12 cellular contexts compared by ENCODE assay signal in genomic region chr14:51298895-51299294, GRCh38. TPM values are rescaled to one million over a fixed set of nuclear protein-coding genes. Genes with fewer than 3 reads are reported as not detected.
DNase-seq lines count a peak whose midpoint lies in the region; ATAC-seq, FAIRE-seq and TF ChIP-seq lines count a peak whose summit lies in the region.
"Had no signal": no experiment of that assay in that cellular context is flagged by ENCODE, and none has a peak within 500 bp of the region (broad histone marks: within the 10 kb centered on the region; RNA-seq: fewer than 3 reads in every experiment).

No MANE protein-coding gene starts in this region.

- TF ChIP-seq POLR2A in GM12891 (IDR thresholded peaks at IDR 0.05; ENCODE audit: low read depth, low read length), result no peak

- intact Hi-C loops in activated CD4-positive, alpha-beta memory T cell treated with anti-CD3 and anti-CD28 coated beads for 36 hours (cut with micrococcal nuclease), result loop anchor here (5.0 kb wide), 1 partner anchor 483 kb away; no protein-coding TSS in a partner anchor

- CTCF ChIA-PET in activated CD4-positive, alpha-beta memory T cell treated with anti-CD3 and anti-CD28 coated beads for 36 hours (lab: Charles Lee), result interaction anchor here (1.9 kb wide), 1 partner anchor 15 kb away, joined by 9 read pairs; no protein-coding TSS in a partner anchor

- ATAC-seq in activated CD4-positive, CD25-positive, alpha-beta regulatory T cell treated with anti-CD3 and anti-CD28 coated beads, Interleukin-2, amount 50 U/mL, for 24 hours, result peak; percentile 74 to 86
- peak; percentile 57 for ATAC-seq in GM21717 (IDR thresholded peaks at IDR 0.05; ENCODE audit: unreplicated experiment)
- no peak for ATAC-seq in left lobe of liver
- ATAC-seq: Panc1 had no signal

- H3K27ac Mint-ChIP-seq in activated CD4-positive, alpha-beta memory T cell treated with anti-CD3 and anti-CD28 coated beads for 36 hours, result peak overlapping the region; percentile 49

- no peak for FAIRE-seq in GM12891 (lab: Jason Lieb, UNC)
- FAIRE-seq: A204.1 had no signal

- no peak overlapping the region for H3K4me3 Mint-ChIP-seq in activated CD4-positive, alpha-beta memory T cell treated with anti-CD3 and anti-CD28 coated beads for 36 hours

- H3K9me3 Mint-ChIP-seq in activated CD4-positive, alpha-beta memory T cell treated with anti-CD3 and anti-CD28 coated beads for 36 hours, result no peaks in the 10 kb centered on the region

- peaks cover 2% of the 10 kb centered on the region for H3K27me3 Mint-ChIP-seq in activated CD4-positive, alpha-beta memory T cell treated with anti-CD3 and anti-CD28 coated beads for 36 hours

- peaks cover 12% of the 10 kb centered on the region for H3K4me1 Mint-ChIP-seq in activated CD4-positive, alpha-beta memory T cell treated with anti-CD3 and anti-CD28 coated beads for 36 hours (ENCODE audit: low read depth)

- H3K36me3 Mint-ChIP-seq in activated CD4-positive, alpha-beta memory T cell treated with anti-CD3 and anti-CD28 coated beads for 36 hours, result no peaks in the 10 kb centered on the region

- no peak for DNase-seq in activated CD4-positive, CD25-positive, alpha-beta regulatory T cell treated with anti-CD3 and anti-CD28 coated beads, Interleukin-2, amount 50 U/mL, for 72 hours
- DNase-seq in activated CD4-positive, alpha-beta memory T cell treated with anti-CD3 and anti-CD28 coated beads for 36 hours, result peak; percentile 48
- DNase-seq in kidney tubule cell (ENCODE audit: low spot score) (peak; percentile 56), SHP77 (lab: John Stamatoyannopoulos, UW) (no peak), GM12891 (ENCODE audit: insufficient read length, low spot score) (no peak), left lobe of liver (ENCODE audit: low spot score) (no peak)
- DNase-seq: NCI-H510A, nucleus accumbens had no signal

- POLR2A ChIA-PET in activated CD4-positive, alpha-beta memory T cell treated with anti-CD3 and anti-CD28 coated beads for 36 hours (lab: Charles Lee), result no interaction called here

TF ChIP-seq in GM12891, 5 proteins besides CTCF, POLR2A, EP300 and RAD21:
- TF ChIP-seq POU2F2 (IDR thresholded peaks at IDR 0.05; ENCODE audit: low read depth, low read length) (no peak), POLR2AphosphoS5 (IDR thresholded peaks at IDR 0.05; ENCODE audit: low read depth, low read length) (no peak), SPI1 (IDR thresholded peaks at IDR 0.05; ENCODE audit: low read depth, low read length) (no peak), PAX5 (IDR thresholded peaks at IDR 0.05; ENCODE audit: insufficient read depth, low read length, severe bottlenecking) (no peak), TAF1 (IDR thresholded peaks at IDR 0.05; ENCODE audit: low read depth, low read length) (no peak)

RNA-seq across cellular contexts. Expression of gene TMX1, which starts 58.8 kb away (rescaled TPM):
- total RNA-seq in activated CD4-positive, alpha-beta memory T cell treated with anti-CD3 and anti-CD28 coated beads for 36 hours, result 10 to 100 TPM; 57.1 to 58.1 TPM
- polyA plus RNA-seq in GM12891 (2012; ENCODE audit: low read depth, missing spikeins), result 18.8 TPM
- 13.3 TPM for total RNA-seq in left lobe of liver

Comparison
In these comparisons a context has a peak if more than half of its experiments do, and no peak if none do; other contexts are left out.
1. DNase-seq: peak in activated CD4-positive, alpha-beta memory T cell treated with anti-CD3 and anti-CD28 coated beads for 36 hours (single experiment) and kidney tubule cell (single experiment); none in activated CD4-positive, CD25-positive, alpha-beta regulatory T cell treated with anti-CD3 and anti-CD28 coated beads, Interleukin-2, amount 50 U/mL, for 72 hours (single experiment), SHP77 (0 of 2), GM12891 (single experiment) and left lobe of liver (single experiment).